In the genomic region with DNA sequence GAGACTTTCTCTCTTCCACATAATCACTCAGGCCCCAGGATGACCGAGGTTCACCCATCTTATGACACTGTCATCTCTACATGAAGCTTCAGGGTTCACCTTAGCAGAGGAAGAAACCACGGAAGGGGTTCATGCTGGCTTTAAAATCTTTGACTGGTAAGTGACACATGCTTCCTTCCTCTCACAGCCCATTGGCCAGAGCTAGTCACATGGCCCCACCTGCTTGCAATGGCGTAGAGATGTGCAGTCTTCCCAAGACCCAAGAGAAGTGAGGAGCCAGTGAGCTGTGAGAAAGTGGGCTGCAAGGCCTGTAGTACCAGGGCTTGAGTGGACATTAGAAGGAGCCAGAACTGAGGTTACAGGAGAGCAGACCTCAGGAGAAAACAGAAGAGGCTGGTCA, we compare ENCODE assay signal across 10 cellular contexts.
"Had no signal": no experiment of that assay in that cellular context is flagged by ENCODE, and none has a peak within 500 bp of the region (broad histone marks: within the 10 kb centered on the region; RNA-seq: fewer than 3 reads in every experiment).

No MANE protein-coding gene starts in this region.

- H3K9ac ChIP-seq: GM23248, KMS-11 had no signal

- H3K4me2 ChIP-seq: KMS-11 had no signal

- H3K27ac ChIP-seq: GM23248, KMS-11 had no signal

- FAIRE-seq: HTR-8/SVneo had no signal

- H3K36me3 ChIP-seq: HAP-1 had no signal

- H3K9me3 Mint-ChIP-seq: HFFc6 had no signal

- H3K27ac Mint-ChIP-seq: HFFc6, IgD-negative memory B cell had no signal

- H3K4me3 Mint-ChIP-seq: HFFc6, IgD-negative memory B cell had no signal

- H3K27me3 Mint-ChIP-seq: IgD-negative memory B cell had no signal

- H3K4me1 Mint-ChIP-seq: IgD-negative memory B cell had no signal

- H3K4me1 ChIP-seq: HAP-1 had no signal

- H3K9me3 ChIP-seq: HAP-1 had no signal

- ATAC-seq: HCT116 had no signal

- DNase-seq: GM23248, GOT3, H7, HFFc6, KBM-7 had no signal

- H2AFZ ChIP-seq: GM23248 had no signal

- H3K4me3 ChIP-seq: GM23248, HAP-1 had no signal
